Comparison of ENCODE assay signal across 1 cellular context in the genomic region with DNA sequence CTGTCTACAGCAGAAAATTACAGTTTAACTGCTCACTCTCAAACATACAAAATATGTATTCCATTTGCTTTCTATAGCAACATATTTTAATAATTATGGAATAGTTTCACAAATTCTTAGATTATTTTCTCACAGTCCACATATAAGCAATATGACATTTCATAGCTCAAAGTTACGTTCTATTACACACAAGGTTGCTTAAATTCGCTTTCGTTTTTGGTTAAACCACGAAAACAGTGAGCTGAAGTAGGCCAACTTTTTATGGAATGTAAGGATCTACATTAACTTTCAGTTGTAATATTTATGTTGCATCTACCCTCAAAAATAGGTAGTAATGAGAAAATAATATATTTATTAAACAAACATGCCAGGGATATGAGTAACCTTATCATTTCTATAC.
TF ChIP-seq lines count a peak whose summit lies in the region.

No MANE protein-coding gene starts in this region.

TF ChIP-seq in SK-N-SH treated with all-trans-retinoic acid at 6 μM for 48 hours, 23 proteins besides CTCF, POLR2A, EP300 and RAD21 (continued from another document):
- TF ChIP-seq, protein P1, sequence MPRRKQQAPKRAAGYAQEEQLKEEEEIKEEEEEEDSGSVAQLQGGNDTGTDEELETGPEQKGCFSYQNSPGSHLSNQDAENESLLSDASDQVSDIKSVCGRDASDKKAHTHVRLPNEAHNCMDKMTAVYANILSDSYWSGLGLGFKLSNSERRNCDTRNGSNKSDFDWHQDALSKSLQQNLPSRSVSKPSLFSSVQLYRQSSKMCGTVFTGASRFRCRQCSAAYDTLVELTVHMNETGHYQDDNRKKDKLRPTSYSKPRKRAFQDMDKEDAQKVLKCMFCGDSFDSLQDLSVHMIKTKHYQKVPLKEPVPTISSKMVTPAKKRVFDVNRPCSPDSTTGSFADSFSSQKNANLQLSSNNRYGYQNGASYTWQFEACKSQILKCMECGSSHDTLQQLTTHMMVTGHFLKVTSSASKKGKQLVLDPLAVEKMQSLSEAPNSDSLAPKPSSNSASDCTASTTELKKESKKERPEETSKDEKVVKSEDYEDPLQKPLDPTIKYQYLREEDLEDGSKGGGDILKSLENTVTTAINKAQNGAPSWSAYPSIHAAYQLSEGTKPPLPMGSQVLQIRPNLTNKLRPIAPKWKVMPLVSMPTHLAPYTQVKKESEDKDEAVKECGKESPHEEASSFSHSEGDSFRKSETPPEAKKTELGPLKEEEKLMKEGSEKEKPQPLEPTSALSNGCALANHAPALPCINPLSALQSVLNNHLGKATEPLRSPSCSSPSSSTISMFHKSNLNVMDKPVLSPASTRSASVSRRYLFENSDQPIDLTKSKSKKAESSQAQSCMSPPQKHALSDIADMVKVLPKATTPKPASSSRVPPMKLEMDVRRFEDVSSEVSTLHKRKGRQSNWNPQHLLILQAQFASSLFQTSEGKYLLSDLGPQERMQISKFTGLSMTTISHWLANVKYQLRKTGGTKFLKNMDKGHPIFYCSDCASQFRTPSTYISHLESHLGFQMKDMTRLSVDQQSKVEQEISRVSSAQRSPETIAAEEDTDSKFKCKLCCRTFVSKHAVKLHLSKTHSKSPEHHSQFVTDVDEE (CRISPR knock-in tag; IDR thresholded peaks at IDR 0.05), result no peak
- no peak for TF ChIP-seq ESRRG (CRISPR knock-in tag; IDR thresholded peaks at IDR 0.05)
- no peak for TF ChIP-seq POU6F1 (CRISPR knock-in tag; IDR thresholded peaks at IDR 0.05; ENCODE audit: borderline replicate concordance, low read depth)
- no peak for TF ChIP-seq PPARA (CRISPR knock-in tag; IDR thresholded peaks at IDR 0.05; ENCODE audit: borderline replicate concordance)
- TF ChIP-seq PATZ1 (CRISPR knock-in tag; IDR thresholded peaks at IDR 0.05; ENCODE audit: borderline replicate concordance), result no peak
- no peak for TF ChIP-seq TOX (CRISPR knock-in tag; IDR thresholded peaks at IDR 0.05; ENCODE audit: borderline replicate concordance)
TF ChIP-seq in SK-N-SH treated with all-trans-retinoic acid at 6 μM for 48 hours: peak in this region for 0.
